1 cellular context compared by ENCODE assay signal in the genomic region with DNA sequence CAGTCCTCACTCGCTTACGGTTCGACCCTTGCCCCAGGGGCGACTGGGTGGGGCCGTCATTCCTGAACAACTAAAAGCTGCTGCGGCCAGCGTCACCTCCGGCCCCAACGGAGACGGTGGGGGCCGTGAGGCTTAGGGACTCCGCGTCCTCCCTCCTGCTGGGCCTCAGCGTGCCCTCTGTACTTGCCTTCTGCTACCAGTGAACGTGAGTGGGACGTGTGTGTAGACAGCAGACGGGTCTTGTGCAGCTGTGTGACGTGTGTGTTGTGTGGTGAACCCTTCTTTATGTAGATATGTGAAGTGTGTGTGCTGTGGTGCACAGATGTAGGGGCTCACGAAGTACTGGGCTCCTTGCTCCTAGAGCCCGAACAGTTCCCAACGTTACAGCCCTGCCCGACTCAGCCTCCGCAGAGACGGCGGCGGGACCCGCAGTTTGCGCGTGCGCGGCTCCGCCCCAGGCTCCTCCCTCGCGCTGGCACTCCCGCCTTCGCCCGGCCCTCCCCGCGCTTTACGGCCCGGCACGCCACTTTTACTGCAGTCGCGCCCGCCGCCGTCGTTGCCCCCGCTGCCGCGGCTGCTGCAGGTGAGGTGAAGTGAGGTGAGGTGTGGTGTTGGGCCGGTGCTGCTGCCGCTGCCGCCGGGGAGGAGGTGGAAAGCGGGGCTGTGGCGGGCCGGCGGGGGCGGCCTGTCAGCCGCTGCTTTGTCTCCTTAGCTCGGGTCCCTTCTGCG.
TF ChIP-seq lines count a peak whose summit lies in the region.

A gene (plus strand): TSS at position 535 of the 729 bp plus-strand sequence. CDS start 235 bp downstream, outside the sequence.

TF ChIP-seq in K562, 482 proteins besides CTCF, POLR2A, EP300 and RAD21 (continued from another document and continues in another):
- TF ChIP-seq, protein P1, sequence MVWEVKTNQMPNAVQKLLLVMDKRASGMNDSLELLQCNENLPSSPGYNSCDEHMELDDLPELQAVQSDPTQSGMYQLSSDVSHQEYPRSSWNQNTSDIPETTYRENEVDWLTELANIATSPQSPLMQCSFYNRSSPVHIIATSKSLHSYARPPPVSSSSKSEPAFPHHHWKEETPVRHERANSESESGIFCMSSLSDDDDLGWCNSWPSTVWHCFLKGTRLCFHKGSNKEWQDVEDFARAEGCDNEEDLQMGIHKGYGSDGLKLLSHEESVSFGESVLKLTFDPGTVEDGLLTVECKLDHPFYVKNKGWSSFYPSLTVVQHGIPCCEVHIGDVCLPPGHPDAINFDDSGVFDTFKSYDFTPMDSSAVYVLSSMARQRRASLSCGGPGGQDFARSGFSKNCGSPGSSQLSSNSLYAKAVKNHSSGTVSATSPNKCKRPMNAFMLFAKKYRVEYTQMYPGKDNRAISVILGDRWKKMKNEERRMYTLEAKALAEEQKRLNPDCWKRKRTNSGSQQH (CRISPR knock-in tag; IDR thresholded peaks at IDR 0.05): no peak
- no peak for TF ChIP-seq MAFG (tag; conservative IDR thresholded peaks at IDR 0.05)
- no peak for TF ChIP-seq ASH1L (IDR thresholded peaks at IDR 0.05; ENCODE audit: borderline replicate concordance, low read depth, partially characterized antibody)
- TF ChIP-seq, protein P2, sequence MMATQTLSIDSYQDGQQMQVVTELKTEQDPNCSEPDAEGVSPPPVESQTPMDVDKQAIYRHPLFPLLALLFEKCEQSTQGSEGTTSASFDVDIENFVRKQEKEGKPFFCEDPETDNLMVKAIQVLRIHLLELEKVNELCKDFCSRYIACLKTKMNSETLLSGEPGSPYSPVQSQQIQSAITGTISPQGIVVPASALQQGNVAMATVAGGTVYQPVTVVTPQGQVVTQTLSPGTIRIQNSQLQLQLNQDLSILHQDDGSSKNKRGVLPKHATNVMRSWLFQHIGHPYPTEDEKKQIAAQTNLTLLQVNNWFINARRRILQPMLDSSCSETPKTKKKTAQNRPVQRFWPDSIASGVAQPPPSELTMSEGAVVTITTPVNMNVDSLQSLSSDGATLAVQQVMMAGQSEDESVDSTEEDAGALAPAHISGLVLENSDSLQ (IDR thresholded peaks at IDR 0.05): no peak
- TF ChIP-seq ZNF134 (CRISPR knock-in tag; conservative IDR thresholded peaks at IDR 0.05): no peak
- no peak for TF ChIP-seq PYGO2 (tag; IDR thresholded peaks at IDR 0.05)
- TF ChIP-seq SMAD2 (IDR thresholded peaks at IDR 0.05; ENCODE audit: low read depth, low read length): no peak
- TF ChIP-seq, protein P3, sequence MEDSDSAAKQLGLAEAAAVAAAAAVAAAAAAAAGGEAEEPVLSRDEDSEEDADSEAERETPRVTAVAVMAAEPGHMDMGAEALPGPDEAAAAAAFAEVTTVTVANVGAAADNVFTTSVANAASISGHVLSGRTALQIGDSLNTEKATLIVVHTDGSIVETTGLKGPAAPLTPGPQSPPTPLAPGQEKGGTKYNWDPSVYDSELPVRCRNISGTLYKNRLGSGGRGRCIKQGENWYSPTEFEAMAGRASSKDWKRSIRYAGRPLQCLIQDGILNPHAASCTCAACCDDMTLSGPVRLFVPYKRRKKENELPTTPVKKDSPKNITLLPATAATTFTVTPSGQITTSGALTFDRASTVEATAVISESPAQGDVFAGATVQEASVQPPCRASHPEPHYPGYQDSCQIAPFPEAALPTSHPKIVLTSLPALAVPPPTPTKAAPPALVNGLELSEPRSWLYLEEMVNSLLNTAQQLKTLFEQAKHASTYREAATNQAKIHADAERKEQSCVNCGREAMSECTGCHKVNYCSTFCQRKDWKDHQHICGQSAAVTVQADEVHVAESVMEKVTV (CRISPR knock-in tag; IDR thresholded peaks at IDR 0.05): no peak
- peak; percentile 60 for TF ChIP-seq CXXC5 (CRISPR knock-in tag; IDR thresholded peaks at IDR 0.05)
- no peak for TF ChIP-seq ZNF41 (CRISPR knock-in tag; conservative IDR thresholded peaks at IDR 0.05)
- no peak for TF ChIP-seq GABPA (tag; conservative IDR thresholded peaks at IDR 0.05; ENCODE audit: low read depth)
- no peak for TF ChIP-seq ILK (tag; IDR thresholded peaks at IDR 0.05; ENCODE audit: borderline replicate concordance, low read depth)
- TF ChIP-seq, protein P4, sequence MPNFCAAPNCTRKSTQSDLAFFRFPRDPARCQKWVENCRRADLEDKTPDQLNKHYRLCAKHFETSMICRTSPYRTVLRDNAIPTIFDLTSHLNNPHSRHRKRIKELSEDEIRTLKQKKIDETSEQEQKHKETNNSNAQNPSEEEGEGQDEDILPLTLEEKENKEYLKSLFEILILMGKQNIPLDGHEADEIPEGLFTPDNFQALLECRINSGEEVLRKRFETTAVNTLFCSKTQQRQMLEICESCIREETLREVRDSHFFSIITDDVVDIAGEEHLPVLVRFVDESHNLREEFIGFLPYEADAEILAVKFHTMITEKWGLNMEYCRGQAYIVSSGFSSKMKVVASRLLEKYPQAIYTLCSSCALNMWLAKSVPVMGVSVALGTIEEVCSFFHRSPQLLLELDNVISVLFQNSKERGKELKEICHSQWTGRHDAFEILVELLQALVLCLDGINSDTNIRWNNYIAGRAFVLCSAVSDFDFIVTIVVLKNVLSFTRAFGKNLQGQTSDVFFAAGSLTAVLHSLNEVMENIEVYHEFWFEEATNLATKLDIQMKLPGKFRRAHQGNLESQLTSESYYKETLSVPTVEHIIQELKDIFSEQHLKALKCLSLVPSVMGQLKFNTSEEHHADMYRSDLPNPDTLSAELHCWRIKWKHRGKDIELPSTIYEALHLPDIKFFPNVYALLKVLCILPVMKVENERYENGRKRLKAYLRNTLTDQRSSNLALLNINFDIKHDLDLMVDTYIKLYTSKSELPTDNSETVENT (CRISPR knock-in tag; IDR thresholded peaks at IDR 0.05): 0 out of 2 replicates have a peak, but pooled peaks have one; percentile 7
- TF ChIP-seq, protein P5, sequence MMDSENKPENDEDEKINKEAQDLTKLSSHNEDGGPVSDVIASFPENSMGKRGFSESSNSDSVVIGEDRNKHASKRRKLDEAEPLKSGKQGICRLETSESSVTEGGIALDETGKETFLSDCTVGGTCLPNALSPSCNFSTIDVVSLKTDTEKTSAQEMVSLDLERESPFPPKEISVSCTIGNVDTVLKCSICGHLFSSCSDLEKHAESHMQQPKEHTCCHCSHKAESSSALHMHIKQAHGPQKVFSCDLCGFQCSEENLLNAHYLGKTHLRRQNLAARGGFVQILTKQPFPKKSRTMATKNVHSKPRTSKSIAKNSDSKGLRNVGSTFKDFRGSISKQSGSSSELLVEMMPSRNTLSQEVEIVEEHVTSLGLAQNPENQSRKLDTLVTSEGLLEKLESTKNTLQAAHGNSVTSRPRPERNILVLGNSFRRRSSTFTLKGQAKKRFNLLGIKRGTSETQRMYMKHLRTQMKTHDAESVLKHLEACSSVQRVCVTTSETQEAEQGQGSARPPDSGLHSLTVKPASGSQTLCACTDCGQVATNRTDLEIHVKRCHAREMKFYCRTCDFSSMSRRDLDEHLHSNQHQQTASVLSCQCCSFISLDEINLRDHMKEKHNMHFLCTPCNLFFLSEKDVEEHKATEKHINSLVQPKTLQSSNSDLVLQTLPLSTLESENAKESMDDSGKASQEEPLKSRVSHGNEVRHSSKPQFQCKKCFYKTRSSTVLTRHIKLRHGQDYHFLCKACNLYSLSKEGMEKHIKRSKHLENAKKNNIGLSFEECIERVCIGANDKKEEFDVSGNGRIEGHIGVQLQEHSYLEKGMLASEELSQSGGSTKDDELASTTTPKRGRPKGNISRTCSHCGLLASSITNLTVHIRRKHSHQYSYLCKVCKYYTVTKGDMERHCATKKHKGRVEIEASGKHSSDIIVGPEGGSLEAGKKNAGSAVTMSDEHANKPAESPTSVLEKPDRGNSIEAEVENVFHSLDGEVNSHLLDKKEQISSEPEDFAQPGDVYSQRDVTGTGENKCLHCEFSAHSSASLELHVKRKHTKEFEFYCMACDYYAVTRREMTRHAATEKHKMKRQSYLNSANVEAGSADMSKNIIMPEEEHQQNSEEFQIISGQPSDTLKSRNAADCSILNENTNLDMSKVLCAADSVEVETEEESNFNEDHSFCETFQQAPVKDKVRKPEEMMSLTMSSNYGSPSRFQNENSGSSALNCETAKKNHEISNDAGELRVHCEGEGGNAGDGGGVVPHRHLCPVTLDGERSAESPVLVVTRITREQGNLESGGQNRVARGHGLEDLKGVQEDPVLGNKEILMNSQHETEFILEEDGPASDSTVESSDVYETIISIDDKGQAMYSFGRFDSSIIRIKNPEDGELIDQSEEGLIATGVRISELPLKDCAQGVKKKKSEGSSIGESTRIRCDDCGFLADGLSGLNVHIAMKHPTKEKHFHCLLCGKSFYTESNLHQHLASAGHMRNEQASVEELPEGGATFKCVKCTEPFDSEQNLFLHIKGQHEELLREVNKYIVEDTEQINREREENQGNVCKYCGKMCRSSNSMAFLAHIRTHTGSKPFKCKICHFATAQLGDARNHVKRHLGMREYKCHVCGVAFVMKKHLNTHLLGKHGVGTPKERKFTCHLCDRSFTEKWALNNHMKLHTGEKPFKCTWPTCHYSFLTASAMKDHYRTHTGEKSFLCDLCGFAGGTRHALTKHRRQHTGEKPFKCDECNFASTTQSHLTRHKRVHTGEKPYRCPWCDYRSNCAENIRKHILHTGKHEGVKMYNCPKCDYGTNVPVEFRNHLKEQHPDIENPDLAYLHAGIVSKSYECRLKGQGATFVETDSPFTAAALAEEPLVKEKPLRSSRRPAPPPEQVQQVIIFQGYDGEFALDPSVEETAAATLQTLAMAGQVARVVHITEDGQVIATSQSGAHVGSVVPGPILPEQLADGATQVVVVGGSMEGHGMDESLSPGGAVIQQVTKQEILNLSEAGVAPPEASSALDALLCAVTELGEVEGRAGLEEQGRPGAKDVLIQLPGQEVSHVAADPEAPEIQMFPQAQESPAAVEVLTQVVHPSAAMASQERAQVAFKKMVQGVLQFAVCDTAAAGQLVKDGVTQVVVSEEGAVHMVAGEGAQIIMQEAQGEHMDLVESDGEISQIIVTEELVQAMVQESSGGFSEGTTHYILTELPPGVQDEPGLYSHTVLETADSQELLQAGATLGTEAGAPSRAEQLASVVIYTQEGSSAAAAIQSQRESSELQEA (IDR thresholded peaks at IDR 0.05; ENCODE audit: low read depth): no peak
- TF ChIP-seq MYNN (IDR thresholded peaks at IDR 0.05): no peak
- TF ChIP-seq MYNN (CRISPR knock-in tag; IDR thresholded peaks at IDR 0.05): no peak
- TF ChIP-seq POLR2H (tag; IDR thresholded peaks at IDR 0.05; ENCODE audit: low read depth): no peak
- peak; percentile 72 to 88; a peak in 3 of 4 replicates for TF ChIP-seq MAZ (CRISPR knock-in tag; conservative IDR thresholded peaks at IDR 0.05 in 1 of 2, IDR thresholded peaks at IDR 0.05 in 1 of 2)
- no peak for TF ChIP-seq NFXL1 (CRISPR knock-in tag; IDR thresholded peaks at IDR 0.05)
- TF ChIP-seq CSDE1 (IDR thresholded peaks at IDR 0.05): no peak
- peak; percentile 53 for TF ChIP-seq EGR1 (conservative IDR thresholded peaks at IDR 0.05)
- no peak for TF ChIP-seq KLF13 (tag; IDR thresholded peaks at IDR 0.05; ENCODE audit: borderline replicate concordance, low read depth)
- TF ChIP-seq TAF15 (IDR thresholded peaks at IDR 0.05; ENCODE audit: low read depth, low read length): no peak
- TF ChIP-seq ZNF57 (CRISPR knock-in tag; IDR thresholded peaks at IDR 0.05): no peak
- no peak for TF ChIP-seq MIER1 (IDR thresholded peaks at IDR 0.05; ENCODE audit: low read depth)
- peak; percentile 37; the same call in 1 of the 2 replicates for TF ChIP-seq ZBTB7A (IDR thresholded peaks at IDR 0.05; ENCODE audit: borderline replicate concordance, control insufficient read depth, low read depth, low read length)
- TF ChIP-seq GTF2E2 (tag; IDR thresholded peaks at IDR 0.05): no peak
- no peak for TF ChIP-seq PRMT5 (CRISPR knock-in tag; IDR thresholded peaks at IDR 0.05)
- no peak for TF ChIP-seq SMAD3 (CRISPR knock-in tag; conservative IDR thresholded peaks at IDR 0.05)
- TF ChIP-seq, protein P6, sequence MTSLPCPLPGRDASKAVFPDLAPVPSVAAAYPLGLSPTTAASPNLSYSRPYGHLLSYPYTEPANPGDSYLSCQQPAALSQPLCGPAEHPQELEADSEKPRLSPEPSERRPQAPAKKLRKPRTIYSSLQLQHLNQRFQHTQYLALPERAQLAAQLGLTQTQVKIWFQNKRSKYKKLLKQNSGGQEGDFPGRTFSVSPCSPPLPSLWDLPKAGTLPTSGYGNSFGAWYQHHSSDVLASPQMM (CRISPR knock-in tag; IDR thresholded peaks at IDR 0.05): no peak
- TF ChIP-seq KLF16 (IDR thresholded peaks at IDR 0.05): no peak
- TF ChIP-seq NFE2L1 (tag; IDR thresholded peaks at IDR 0.05; ENCODE audit: borderline replicate concordance, low read depth): no peak
- no peak for TF ChIP-seq NFATC3 (IDR thresholded peaks at IDR 0.05)
- peak; percentile 71 for TF ChIP-seq POLR2AphosphoS5 (IDR thresholded peaks at IDR 0.05; ENCODE audit: control insufficient read depth, insufficient read depth, low read depth, low read length)
- TF ChIP-seq, protein P7, sequence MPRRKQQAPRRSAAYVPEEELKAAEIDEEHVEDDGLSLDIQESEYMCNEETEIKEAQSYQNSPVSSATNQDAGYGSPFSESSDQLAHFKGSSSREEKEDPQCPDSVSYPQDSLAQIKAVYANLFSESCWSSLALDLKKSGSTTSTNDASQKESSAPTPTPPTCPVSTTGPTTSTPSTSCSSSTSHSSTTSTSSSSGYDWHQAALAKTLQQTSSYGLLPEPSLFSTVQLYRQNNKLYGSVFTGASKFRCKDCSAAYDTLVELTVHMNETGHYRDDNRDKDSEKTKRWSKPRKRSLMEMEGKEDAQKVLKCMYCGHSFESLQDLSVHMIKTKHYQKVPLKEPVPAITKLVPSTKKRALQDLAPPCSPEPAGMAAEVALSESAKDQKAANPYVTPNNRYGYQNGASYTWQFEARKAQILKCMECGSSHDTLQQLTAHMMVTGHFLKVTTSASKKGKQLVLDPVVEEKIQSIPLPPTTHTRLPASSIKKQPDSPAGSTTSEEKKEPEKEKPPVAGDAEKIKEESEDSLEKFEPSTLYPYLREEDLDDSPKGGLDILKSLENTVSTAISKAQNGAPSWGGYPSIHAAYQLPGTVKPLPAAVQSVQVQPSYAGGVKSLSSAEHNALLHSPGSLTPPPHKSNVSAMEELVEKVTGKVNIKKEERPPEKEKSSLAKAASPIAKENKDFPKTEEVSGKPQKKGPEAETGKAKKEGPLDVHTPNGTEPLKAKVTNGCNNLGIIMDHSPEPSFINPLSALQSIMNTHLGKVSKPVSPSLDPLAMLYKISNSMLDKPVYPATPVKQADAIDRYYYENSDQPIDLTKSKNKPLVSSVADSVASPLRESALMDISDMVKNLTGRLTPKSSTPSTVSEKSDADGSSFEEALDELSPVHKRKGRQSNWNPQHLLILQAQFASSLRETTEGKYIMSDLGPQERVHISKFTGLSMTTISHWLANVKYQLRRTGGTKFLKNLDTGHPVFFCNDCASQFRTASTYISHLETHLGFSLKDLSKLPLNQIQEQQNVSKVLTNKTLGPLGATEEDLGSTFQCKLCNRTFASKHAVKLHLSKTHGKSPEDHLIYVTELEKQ (CRISPR knock-in tag; IDR thresholded peaks at IDR 0.05): no peak
- TF ChIP-seq NR1H2 (CRISPR knock-in tag; IDR thresholded peaks at IDR 0.05): no peak
- no peak for TF ChIP-seq ZSCAN29 (IDR thresholded peaks at IDR 0.05)
- TF ChIP-seq, protein P8, sequence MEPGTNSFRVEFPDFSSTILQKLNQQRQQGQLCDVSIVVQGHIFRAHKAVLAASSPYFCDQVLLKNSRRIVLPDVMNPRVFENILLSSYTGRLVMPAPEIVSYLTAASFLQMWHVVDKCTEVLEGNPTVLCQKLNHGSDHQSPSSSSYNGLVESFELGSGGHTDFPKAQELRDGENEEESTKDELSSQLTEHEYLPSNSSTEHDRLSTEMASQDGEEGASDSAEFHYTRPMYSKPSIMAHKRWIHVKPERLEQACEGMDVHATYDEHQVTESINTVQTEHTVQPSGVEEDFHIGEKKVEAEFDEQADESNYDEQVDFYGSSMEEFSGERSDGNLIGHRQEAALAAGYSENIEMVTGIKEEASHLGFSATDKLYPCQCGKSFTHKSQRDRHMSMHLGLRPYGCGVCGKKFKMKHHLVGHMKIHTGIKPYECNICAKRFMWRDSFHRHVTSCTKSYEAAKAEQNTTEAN (CRISPR knock-in tag; IDR thresholded peaks at IDR 0.05): no peak
- TF ChIP-seq ZNF224 (CRISPR knock-in tag; IDR thresholded peaks at IDR 0.05): no peak
- no peak for TF ChIP-seq ZNF785 (CRISPR knock-in tag; IDR thresholded peaks at IDR 0.05)
- peak; percentile 55 for TF ChIP-seq ATF7 (IDR thresholded peaks at IDR 0.05)
- TF ChIP-seq ZNF354B (CRISPR knock-in tag; IDR thresholded peaks at IDR 0.05): no peak
- no peak for TF ChIP-seq CBFA2T3 (IDR thresholded peaks at IDR 0.05)
